Comparison of ENCODE assay signal across 9 cellular contexts in the genomic region with DNA sequence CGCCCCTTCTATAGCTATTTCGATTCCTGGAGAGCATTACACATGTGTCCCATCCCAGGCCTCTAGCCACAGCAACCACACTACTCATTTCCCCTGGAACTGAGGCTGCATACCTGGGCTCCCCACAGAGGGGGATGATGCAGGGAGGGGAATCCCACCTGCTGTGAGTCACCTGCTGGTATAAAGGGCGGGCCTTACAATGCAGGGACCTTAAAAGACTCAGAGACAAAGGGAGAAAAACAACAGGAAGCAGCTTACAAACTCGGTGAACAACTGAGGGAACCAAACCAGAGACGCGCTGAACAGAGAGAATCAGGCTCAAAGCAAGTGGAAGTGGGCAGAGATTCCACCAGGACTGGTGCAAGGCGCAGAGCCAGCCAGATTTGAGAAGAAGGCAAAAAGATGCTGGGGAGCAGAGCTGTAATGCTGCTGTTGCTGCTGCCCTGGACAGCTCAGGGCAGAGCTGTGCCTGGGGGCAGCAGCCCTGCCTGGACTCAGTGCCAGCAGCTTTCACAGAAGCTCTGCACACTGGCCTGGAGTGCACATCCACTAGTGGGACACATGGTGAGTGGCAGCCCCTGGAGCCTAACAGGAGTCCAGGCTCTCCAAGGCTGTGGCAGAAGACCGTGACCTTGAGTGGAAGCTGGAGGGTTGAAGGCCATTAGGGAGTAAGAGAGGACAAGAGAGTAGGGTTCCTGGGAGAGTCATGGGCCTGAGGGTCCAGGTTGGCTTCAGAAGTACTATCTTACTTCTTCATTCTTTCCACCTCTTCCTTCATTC. TPM values are rescaled to one million over a fixed set of nuclear protein-coding genes. Genes with fewer than 3 reads are reported as not detected.
A peak's percentile ranks its signal among the peaks of the same experiment; 100 is the strongest.
DNase-seq lines count a peak whose midpoint lies in the region; ATAC-seq and TF ChIP-seq lines count a peak whose summit lies in the region.
"Had no signal": no experiment of that assay in that cellular context is flagged by ENCODE, and none has a peak within 500 bp of the region (broad histone marks: within the 10 kb centered on the region; RNA-seq: fewer than 3 reads in every experiment).

A gene with protein sequence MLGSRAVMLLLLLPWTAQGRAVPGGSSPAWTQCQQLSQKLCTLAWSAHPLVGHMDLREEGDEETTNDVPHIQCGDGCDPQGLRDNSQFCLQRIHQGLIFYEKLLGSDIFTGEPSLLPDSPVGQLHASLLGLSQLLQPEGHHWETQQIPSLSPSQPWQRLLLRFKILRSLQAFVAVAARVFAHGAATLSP (plus strand): TSS at position 242 of the 780 bp plus-strand sequence. CDS start 161 bp downstream, at position 403.

- peak; percentile 46 for ATAC-seq in WTC11
- ATAC-seq in central memory CD8-positive, alpha-beta T cell (replicated peaks; ENCODE audit: extremely low read depth, poor library complexity, severe bottlenecking) = peak; percentile 62

- DNase-seq in CD1c-positive myeloid dendritic cell (ENCODE audit: extremely low spot score) (peak; percentile 45), HFFc6 (no peak), WTC11 (ENCODE audit: low spot score) (peak; percentile 68), hippocampal formation (lab: John Stamatoyannopoulos, UW) (no peak), anterior cingulate cortex (lab: John Stamatoyannopoulos, UW) (no peak), Ammon's horn (ENCODE audit: low spot score) (no peak)
- peak; percentile 38 to 66 for DNase-seq in central memory CD8-positive, alpha-beta T cell (ENCODE audit: low spot score in 2 of 2)
- peak; percentile 62 to 74 for DNase-seq in stimulated activated CD4-positive, alpha-beta T cell treated with anti-CD3 and anti-CD28 coated beads, Interleukin-15, amount 100 ng/mL, for 1 hour (ENCODE audit: low read depth in 1 of 2, low spot score in 1 of 2)

- TF ChIP-seq CTCF in HFFc6 (IDR thresholded peaks at IDR 0.05) = no peak
- TF ChIP-seq CTCF in WTC11 (IDR thresholded peaks at IDR 0.05) = no peak

- no peak within 1 kb of the TSS for H3K4me3 Mint-ChIP-seq in HFFc6
- H3K4me3 Mint-ChIP-seq in WTC11 = peak within 1 kb of the TSS; percentile 62
- peak within 1 kb of the TSS; percentile 84 for H3K4me3 Mint-ChIP-seq in central memory CD8-positive, alpha-beta T cell

- H3K9me3 Mint-ChIP-seq in HFFc6 (no peaks in the 10 kb centered on the region), WTC11 (no peaks in the 10 kb centered on the region)
- no peaks in the 10 kb centered on the region for H3K9me3 Mint-ChIP-seq in central memory CD8-positive, alpha-beta T cell

- CTCF ChIA-PET in WTC11 (lab: Charles Lee) = interaction anchor here (0.7 to 2.2 kb wide), 8 partner anchors 21 to 298 kb away, joined by 3 to 8 read pairs (median 4); partner anchors contain the start of genes ANKRD52, CNPY2, COQ10A and STAT2

- peak within 1 kb of the TSS; percentile 41 for H3K27ac Mint-ChIP-seq in HFFc6
- H3K27ac Mint-ChIP-seq in WTC11 = peak within 1 kb of the TSS; percentile 99
- peak within 1 kb of the TSS; percentile 95 for H3K27ac Mint-ChIP-seq in central memory CD8-positive, alpha-beta T cell (ENCODE audit: low read depth)

- H3K4me1 Mint-ChIP-seq in HFFc6 (ENCODE audit: low read depth) (peaks cover 14% of the 10 kb centered on the region), WTC11 (peaks cover 34% of the 10 kb centered on the region)
- peaks cover 24% of the 10 kb centered on the region for H3K4me1 Mint-ChIP-seq in central memory CD8-positive, alpha-beta T cell

- H3K36me3 Mint-ChIP-seq in HFFc6 (ENCODE audit: low read depth) = peaks cover 9% of the 10 kb centered on the region
- H3K36me3 Mint-ChIP-seq in WTC11 = peaks cover 14% of the 10 kb centered on the region
- H3K36me3 Mint-ChIP-seq in central memory CD8-positive, alpha-beta T cell (ENCODE audit: insufficient read depth) = peaks cover 14% of the 10 kb centered on the region

- POLR2A ChIA-PET in WTC11 (lab: Charles Lee) = interaction anchor here (0.5 to 3.2 kb wide), 7 partner anchors 13 to 149 kb away, joined by 3 to 24 read pairs (median 4); partner anchors contain the start of genes CNPY2, GLS2, RNF41 and STAT2

- peaks cover 6% of the 10 kb centered on the region for H3K27me3 Mint-ChIP-seq in HFFc6 (ENCODE audit: insufficient read depth)
- H3K27me3 Mint-ChIP-seq in WTC11 (ENCODE audit: low read depth) = no peaks in the 10 kb centered on the region
- no peaks in the 10 kb centered on the region for H3K27me3 Mint-ChIP-seq in central memory CD8-positive, alpha-beta T cell

TF ChIP-seq in WTC11, 78 proteins besides CTCF, POLR2A, EP300 and RAD21:
- no peak for TF ChIP-seq RORB (CRISPR knock-in tag; IDR thresholded peaks at IDR 0.05)
- no peak for TF ChIP-seq FOXJ3 (CRISPR knock-in tag; IDR thresholded peaks at IDR 0.05; ENCODE audit: borderline replicate concordance)
- TF ChIP-seq ZNF423 (CRISPR knock-in tag; IDR thresholded peaks at IDR 0.05) = peak; percentile 94
- peak; percentile 55; the same call in 1 of the 2 replicates for TF ChIP-seq ETV6 (CRISPR knock-in tag; IDR thresholded peaks at IDR 0.05)
- TF ChIP-seq CBFB (CRISPR knock-in tag; IDR thresholded peaks at IDR 0.05; ENCODE audit: low read depth) = no peak

RNA-seq across cellular contexts. Expression of the gene that starts here (rescaled TPM):
- under 1 TPM in 1 of 6 experiments, not detected in 5; 0.38 TPM for total RNA-seq in HFFc6 (2021; fragmentation: NEBNext Ultra II Directional; extraction: Animal tissue kit (Norgen Biotek cat#: 25700))
- 2.9 to 3.0 TPM (median 2.9 TPM) in 3 replicates for total RNA-seq in WTC11 (2021)
- total RNA-seq: glomerular endothelial cell had no signal

Comparison
In these comparisons a context has a peak if more than half of its experiments do, and no peak if none do; other contexts are left out.
1. DNase-seq: peak in CD1c-positive myeloid dendritic cell (single experiment), WTC11 (single experiment), central memory CD8-positive, alpha-beta T cell (2 of 2) and stimulated activated CD4-positive, alpha-beta T cell treated with anti-CD3 and anti-CD28 coated beads, Interleukin-15, amount 100 ng/mL, for 1 hour (2 of 2); none in HFFc6 (single experiment), hippocampal formation (0 of 2), anterior cingulate cortex (0 of 58) and Ammon's horn (single experiment).
2. H3K27ac Mint-ChIP-seq: peak in every context shown above with its lines; median percentile 99 in WTC11; 95 in central memory CD8-positive, alpha-beta T cell; 41 in HFFc6.